2 cellular contexts compared by ENCODE assay signal in the genomic region with DNA sequence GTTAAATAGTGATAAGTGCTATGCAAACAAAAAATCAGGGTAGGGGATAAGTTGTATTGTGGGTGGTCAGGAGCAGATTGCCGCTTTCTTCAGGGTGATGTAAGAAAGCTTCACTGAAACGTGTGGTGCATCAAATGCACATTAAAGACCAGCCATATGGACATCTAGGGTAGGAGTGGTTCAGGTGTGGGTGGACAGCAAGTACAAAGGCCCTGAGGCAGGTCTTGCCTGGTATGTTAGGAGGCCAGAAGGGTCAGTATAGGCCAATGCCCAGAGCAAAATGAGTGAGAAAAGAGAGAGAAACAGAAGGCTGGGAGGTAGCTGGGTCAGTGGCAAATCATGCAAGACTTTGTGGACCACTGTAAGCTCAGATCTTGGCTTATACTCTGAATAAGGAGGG.
A peak's percentile ranks its signal among the peaks of the same experiment; 100 is the strongest.
TF ChIP-seq lines count a peak whose summit lies in the region.

No MANE protein-coding gene starts in this region.

TF ChIP-seq in HEK293, 187 proteins besides CTCF, POLR2A, EP300 and RAD21:
- TF ChIP-seq ZNF623 (tag by site-specific recombination; IDR thresholded peaks at IDR 0.05): peak; percentile 94
- TF ChIP-seq ZBTB8A (tag by site-specific recombination; IDR thresholded peaks at IDR 0.05): no peak
- TF ChIP-seq ZNF747 (tag by site-specific recombination; IDR thresholded peaks at IDR 0.05): no peak
- no peak for TF ChIP-seq ZNF585B (tag by site-specific recombination; IDR thresholded peaks at IDR 0.05)
- no peak for TF ChIP-seq ZNF112 (tag by site-specific recombination; IDR thresholded peaks at IDR 0.05)
- TF ChIP-seq ZFHX2 (tag by site-specific recombination; conservative IDR thresholded peaks at IDR 0.05): peak; percentile 76
- peak; percentile 52; the same call in 1 of the 2 replicates for TF ChIP-seq EGR2 (tag by site-specific recombination; IDR thresholded peaks at IDR 0.05; ENCODE audit: low read depth)
- TF ChIP-seq, protein P1, sequence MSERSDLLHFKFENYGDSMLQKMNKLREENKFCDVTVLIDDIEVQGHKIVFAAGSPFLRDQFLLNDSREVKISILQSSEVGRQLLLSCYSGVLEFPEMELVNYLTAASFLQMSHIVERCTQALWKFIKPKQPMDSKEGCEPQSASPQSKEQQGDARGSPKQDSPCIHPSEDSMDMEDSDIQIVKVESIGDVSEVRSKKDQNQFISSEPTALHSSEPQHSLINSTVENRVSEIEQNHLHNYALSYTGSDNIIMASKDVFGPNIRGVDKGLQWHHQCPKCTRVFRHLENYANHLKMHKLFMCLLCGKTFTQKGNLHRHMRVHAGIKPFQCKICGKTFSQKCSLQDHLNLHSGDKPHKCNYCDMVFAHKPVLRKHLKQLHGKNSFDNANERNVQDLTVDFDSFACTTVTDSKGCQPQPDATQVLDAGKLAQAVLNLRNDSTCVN (tag by site-specific recombination; optimal IDR thresholded peaks at IDR 0.05): no peak
- TF ChIP-seq, protein P2, sequence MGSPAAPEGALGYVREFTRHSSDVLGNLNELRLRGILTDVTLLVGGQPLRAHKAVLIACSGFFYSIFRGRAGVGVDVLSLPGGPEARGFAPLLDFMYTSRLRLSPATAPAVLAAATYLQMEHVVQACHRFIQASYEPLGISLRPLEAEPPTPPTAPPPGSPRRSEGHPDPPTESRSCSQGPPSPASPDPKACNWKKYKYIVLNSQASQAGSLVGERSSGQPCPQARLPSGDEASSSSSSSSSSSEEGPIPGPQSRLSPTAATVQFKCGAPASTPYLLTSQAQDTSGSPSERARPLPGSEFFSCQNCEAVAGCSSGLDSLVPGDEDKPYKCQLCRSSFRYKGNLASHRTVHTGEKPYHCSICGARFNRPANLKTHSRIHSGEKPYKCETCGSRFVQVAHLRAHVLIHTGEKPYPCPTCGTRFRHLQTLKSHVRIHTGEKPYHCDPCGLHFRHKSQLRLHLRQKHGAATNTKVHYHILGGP (tag by site-specific recombination; IDR thresholded peaks at IDR 0.05): no peak
- TF ChIP-seq SP3 (tag by site-specific recombination; IDR thresholded peaks at IDR 0.05): no peak

TF ChIP-seq in HepG2, 621 proteins besides CTCF, POLR2A, EP300 and RAD21:
- TF ChIP-seq, protein P3, sequence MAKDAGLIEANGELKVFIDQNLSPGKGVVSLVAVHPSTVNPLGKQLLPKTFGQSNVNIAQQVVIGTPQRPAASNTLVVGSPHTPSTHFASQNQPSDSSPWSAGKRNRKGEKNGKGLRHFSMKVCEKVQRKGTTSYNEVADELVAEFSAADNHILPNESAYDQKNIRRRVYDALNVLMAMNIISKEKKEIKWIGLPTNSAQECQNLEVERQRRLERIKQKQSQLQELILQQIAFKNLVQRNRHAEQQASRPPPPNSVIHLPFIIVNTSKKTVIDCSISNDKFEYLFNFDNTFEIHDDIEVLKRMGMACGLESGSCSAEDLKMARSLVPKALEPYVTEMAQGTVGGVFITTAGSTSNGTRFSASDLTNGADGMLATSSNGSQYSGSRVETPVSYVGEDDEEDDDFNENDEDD (CRISPR knock-in tag; IDR thresholded peaks at IDR 0.05; ENCODE audit: borderline replicate concordance): no peak
- no peak for TF ChIP-seq NFRKB (IDR thresholded peaks at IDR 0.05)
- TF ChIP-seq ZNF563 (CRISPR knock-in tag; IDR thresholded peaks at IDR 0.05): no peak
- TF ChIP-seq, protein P4, sequence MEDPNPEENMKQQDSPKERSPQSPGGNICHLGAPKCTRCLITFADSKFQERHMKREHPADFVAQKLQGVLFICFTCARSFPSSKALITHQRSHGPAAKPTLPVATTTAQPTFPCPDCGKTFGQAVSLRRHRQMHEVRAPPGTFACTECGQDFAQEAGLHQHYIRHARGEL (CRISPR knock-in tag; IDR thresholded peaks at IDR 0.05): no peak
- no peak for TF ChIP-seq ETV5 (CRISPR knock-in tag; IDR thresholded peaks at IDR 0.05; ENCODE audit: borderline replicate concordance)
- TF ChIP-seq, protein P5, sequence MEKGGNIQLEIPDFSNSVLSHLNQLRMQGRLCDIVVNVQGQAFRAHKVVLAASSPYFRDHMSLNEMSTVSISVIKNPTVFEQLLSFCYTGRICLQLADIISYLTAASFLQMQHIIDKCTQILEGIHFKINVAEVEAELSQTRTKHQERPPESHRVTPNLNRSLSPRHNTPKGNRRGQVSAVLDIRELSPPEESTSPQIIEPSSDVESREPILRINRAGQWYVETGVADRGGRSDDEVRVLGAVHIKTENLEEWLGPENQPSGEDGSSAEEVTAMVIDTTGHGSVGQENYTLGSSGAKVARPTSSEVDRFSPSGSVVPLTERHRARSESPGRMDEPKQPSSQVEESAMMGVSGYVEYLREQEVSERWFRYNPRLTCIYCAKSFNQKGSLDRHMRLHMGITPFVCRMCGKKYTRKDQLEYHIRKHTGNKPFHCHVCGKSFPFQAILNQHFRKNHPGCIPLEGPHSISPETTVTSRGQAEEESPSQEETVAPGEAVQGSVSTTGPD (CRISPR knock-in tag; IDR thresholded peaks at IDR 0.05): no peak
- TF ChIP-seq RAD51 (IDR thresholded peaks at IDR 0.05; ENCODE audit: borderline replicate concordance): no peak
- no peak for TF ChIP-seq ETV6 (CRISPR knock-in tag; conservative IDR thresholded peaks at IDR 0.05)
- no peak for TF ChIP-seq NFYB (CRISPR knock-in tag; IDR thresholded peaks at IDR 0.05)
- TF ChIP-seq ZNF34 (CRISPR knock-in tag; IDR thresholded peaks at IDR 0.05; ENCODE audit: borderline replicate concordance): no peak
- no peak for TF ChIP-seq MATR3 (CRISPR knock-in tag; IDR thresholded peaks at IDR 0.05)
- TF ChIP-seq, protein P6, sequence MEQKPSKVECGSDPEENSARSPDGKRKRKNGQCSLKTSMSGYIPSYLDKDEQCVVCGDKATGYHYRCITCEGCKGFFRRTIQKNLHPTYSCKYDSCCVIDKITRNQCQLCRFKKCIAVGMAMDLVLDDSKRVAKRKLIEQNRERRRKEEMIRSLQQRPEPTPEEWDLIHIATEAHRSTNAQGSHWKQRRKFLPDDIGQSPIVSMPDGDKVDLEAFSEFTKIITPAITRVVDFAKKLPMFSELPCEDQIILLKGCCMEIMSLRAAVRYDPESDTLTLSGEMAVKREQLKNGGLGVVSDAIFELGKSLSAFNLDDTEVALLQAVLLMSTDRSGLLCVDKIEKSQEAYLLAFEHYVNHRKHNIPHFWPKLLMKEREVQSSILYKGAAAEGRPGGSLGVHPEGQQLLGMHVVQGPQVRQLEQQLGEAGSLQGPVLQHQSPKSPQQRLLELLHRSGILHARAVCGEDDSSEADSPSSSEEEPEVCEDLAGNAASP (CRISPR knock-in tag; IDR thresholded peaks at IDR 0.05; ENCODE audit: borderline replicate concordance): no peak
- TF ChIP-seq GATAD2A (CRISPR knock-in tag; IDR thresholded peaks at IDR 0.05): no peak
- no peak for TF ChIP-seq GFI1 (CRISPR knock-in tag; IDR thresholded peaks at IDR 0.05; ENCODE audit: borderline replicate concordance)
- TF ChIP-seq ZNF121 (CRISPR knock-in tag; IDR thresholded peaks at IDR 0.05): no peak
- no peak for TF ChIP-seq ZBTB20 (CRISPR knock-in tag; IDR thresholded peaks at IDR 0.05; ENCODE audit: borderline replicate concordance, low read depth)
- TF ChIP-seq ZNF253 (CRISPR knock-in tag; IDR thresholded peaks at IDR 0.05; ENCODE audit: borderline replicate concordance): no peak
- no peak for TF ChIP-seq MED13 (CRISPR knock-in tag; IDR thresholded peaks at IDR 0.05)
